ENCODE assay signal across 24 cellular contexts in genomic region chr4:124070688-124071484, GRCh38.
A peak's percentile ranks its signal among the peaks of the same experiment; 100 is the strongest.
DNase-seq lines count a peak whose midpoint lies in the region; ATAC-seq, FAIRE-seq and TF ChIP-seq lines count a peak whose summit lies in the region.
"Had no signal": no experiment of that assay in that cellular context is flagged by ENCODE, and none has a peak within 500 bp of the region (broad histone marks: within the 10 kb centered on the region; RNA-seq: fewer than 3 reads in every experiment).

No MANE protein-coding gene starts in this region.

- H3K9ac ChIP-seq in IMR-90 (ENCODE audit: low read depth, low read length) (no peak overlapping the region), adipocyte (ENCODE audit: low read length) (no peak overlapping the region)

- CTCF ChIA-PET in IMR-90 (lab: Yijun Ruan, JAX): interaction anchor here (0.7 kb wide), 1 partner anchor 666 kb away, joined by 3 read pairs; no protein-coding TSS in a partner anchor

- no CpG with 5 or more reads among the region's 3 CpGs for WGBS in IMR-90 (ENCODE audit: extremely low coverage in 2 of 2, insufficient read length in 1 of 2), 2 experiments

- BruUV-seq in IMR-90 (replicated peaks; lab: Mats Ljungman, UMichigan): no TSS peak

- no peak overlapping the region for H4K5ac ChIP-seq in IMR-90 (ENCODE audit: low read depth, low read length)

- in situ Hi-C loops in IMR-90 (cut with MboI; ENCODE audit: low sequenced_read_pairs): no loop called here

- no peak for ATAC-seq in IMR-90 (ENCODE audit: low read depth)
- no peak for ATAC-seq in HG03139 (IDR thresholded peaks at IDR 0.05; ENCODE audit: unreplicated experiment)
- ATAC-seq: A549, Right ventricle myocardium inferior had no signal

- no peak for FAIRE-seq in GM19239 (lab: Jason Lieb, UNC)
- FAIRE-seq: A549, GM18507, RCC 7860 had no signal

- H3K9me3 ChIP-seq in IMR-90 (ENCODE audit: control insufficient read depth, insufficient read depth, low read length): peaks cover 9% of the 10 kb centered on the region
- peaks cover 25% of the 10 kb centered on the region for H3K9me3 ChIP-seq in adipocyte (ENCODE audit: control insufficient read depth, low read length)
- H3K9me3 ChIP-seq: A549 had no signal

- no peak overlapping the region for H3K27ac ChIP-seq in IMR-90 (ENCODE audit: insufficient read depth, low read length)
- H3K27ac ChIP-seq: A549, SJSA1 had no signal

- no peak overlapping the region for H2BK15ac ChIP-seq in IMR-90 (ENCODE audit: low read depth, low read length)

- H4K91ac ChIP-seq in IMR-90 (ENCODE audit: insufficient read depth, low read depth, low read length): no peak overlapping the region

- dilution Hi-C loops in IMR-90 (cut with HindIII; ENCODE audit: low sequenced_read_pairs, unreplicated experiment): no loop called here

- no peak overlapping the region for H2BK20ac ChIP-seq in IMR-90 (ENCODE audit: low read depth, low read length)

- intact Hi-C loops in IMR-90 (cut with micrococcal nuclease): no loop called here

- H3K4me3 ChIP-seq in IMR-90 (ENCODE audit: insufficient read depth, low read depth, low read length): no peak overlapping the region
- peak overlapping the region; percentile 53 for H3K4me3 ChIP-seq in adipocyte (ENCODE audit: low read length)
- H3K4me3 ChIP-seq: A549, SJSA1 had no signal

- H2BK5ac ChIP-seq in IMR-90 (ENCODE audit: low read depth, low read length, poor library complexity, severe bottlenecking): no peak overlapping the region

- H3K4ac ChIP-seq in IMR-90 (ENCODE audit: low read depth, low read length): no peak overlapping the region

- H2AK5ac ChIP-seq in IMR-90 (ENCODE audit: low read depth, low read length): no peak overlapping the region

- H4K20me1 ChIP-seq in IMR-90 (ENCODE audit: insufficient read depth, low read length): no peaks in the 10 kb centered on the region

- H3K27me3 ChIP-seq in IMR-90 (ENCODE audit: control insufficient read depth, insufficient read depth, low read length) (no peaks in the 10 kb centered on the region), adipocyte (replicated peaks; ENCODE audit: control insufficient read depth, insufficient read depth, low read length) (no peaks in the 10 kb centered on the region)
- H3K27me3 ChIP-seq: SJSA1 had no signal

- H2AK9ac ChIP-seq in IMR-90 (replicated peaks; ENCODE audit: low read depth, low read length, poor library complexity): no peak overlapping the region

- no peaks in the 10 kb centered on the region for H3K4me1 ChIP-seq in IMR-90 (ENCODE audit: control insufficient read depth, insufficient read depth, low read length)
- H3K4me1 ChIP-seq in adipocyte (ENCODE audit: control insufficient read depth, insufficient read depth, low read length): no peaks in the 10 kb centered on the region
- H3K4me1 ChIP-seq: A549 had no signal

- H4K8ac ChIP-seq in IMR-90 (ENCODE audit: low read depth in 2 of 2, low read length in 2 of 2): no peak overlapping the region

- H3K79me1 ChIP-seq in IMR-90 (ENCODE audit: low read depth in 1 of 2, low read length in 2 of 2): no peaks in the 10 kb centered on the region

- TF ChIP-seq CTCF in IMR-90 (conservative IDR thresholded peaks at IDR 0.05; ENCODE audit: low read depth, low read length): no peak

- no peak overlapping the region for H2AFZ ChIP-seq in IMR-90 (replicated peaks; ENCODE audit: low read length, poor library complexity)

- no peak overlapping the region for H3K23ac ChIP-seq in IMR-90 (ENCODE audit: low read depth, low read length)

- H2BK120ac ChIP-seq in IMR-90 (ENCODE audit: low read depth, low read length): no peak overlapping the region

- no peak for TF ChIP-seq POLR2A in IMR-90 (IDR thresholded peaks at IDR 0.05; ENCODE audit: low read depth, low read length)

- H3K56ac ChIP-seq in IMR-90 (ENCODE audit: extremely low read depth, insufficient read depth, low read length): no peak overlapping the region

- no peaks in the 10 kb centered on the region for H3K9me1 ChIP-seq in IMR-90 (ENCODE audit: insufficient read depth, low read length)

- DNase-seq in EL (peak; percentile 9), IMR-90 (peak; percentile 19), adipocyte (ENCODE audit: low read depth) (no peak), myocyte (ENCODE audit: low read depth) (peak; percentile 23), GM19239 (ENCODE audit: insufficient read length, low spot score) (no peak), RPMI8226 (no peak)
- DNase-seq: DMS79 treated with DMSO at 0.1 percent for 48 hours; GOT3; HCEC 1CT; MM.1S; NCI-H1092 treated with DMSO at 0.1 percent for 48 hours; NCI-H1436 treated with DMSO at 0.1 percent for 48 hours; NCI-H1930; NCI-H2227 treated with DMSO at 0.1 percent for 48 hours; NCI-H510A; NCI-H774; NK-92 treated with Interleukin-12 subunit alpha and Interleukin-12 subunit beta, amount 100 ng/mL, for 24 hours; T-helper 1 cell had no signal

- POLR2A ChIA-PET in IMR-90 (lab: Charles Lee; ENCODE audit: unreplicated experiment): no interaction called here

- H3K18ac ChIP-seq in IMR-90 (ENCODE audit: low read depth, low read length): no peak overlapping the region

- H3K36me3 ChIP-seq in IMR-90 (ENCODE audit: control insufficient read depth, insufficient read depth, low read length) (no peaks in the 10 kb centered on the region), adipocyte (ENCODE audit: control insufficient read depth, insufficient read depth, low read length, severe bottlenecking) (no peaks in the 10 kb centered on the region)
- H3K36me3 ChIP-seq: SJSA1 had no signal

- H3K4me2 ChIP-seq in IMR-90 (ENCODE audit: low read depth, low read length): no peak overlapping the region
- H3K4me2 ChIP-seq: A549 had no signal

- H3K14ac ChIP-seq in IMR-90 (replicated peaks; ENCODE audit: low read depth, low read length): no peak overlapping the region

- TF ChIP-seq RAD21 in IMR-90 (IDR thresholded peaks at IDR 0.05; ENCODE audit: low read length): no peak

TF ChIP-seq in IMR-90, 13 proteins besides CTCF, POLR2A, EP300 and RAD21:
- TF ChIP-seq SMC3 (IDR thresholded peaks at IDR 0.05; ENCODE audit: low read depth, low read length): no peak
- TF ChIP-seq BHLHE40 (IDR thresholded peaks at IDR 0.05; ENCODE audit: low read depth, low read length): no peak
- TF ChIP-seq NFE2L2 (IDR thresholded peaks at IDR 0.05; ENCODE audit: low read depth, low read length): no peak
- no peak for TF ChIP-seq USF2 (IDR thresholded peaks at IDR 0.05; ENCODE audit: low read depth, low read length)
- no peak for TF ChIP-seq MAZ (IDR thresholded peaks at IDR 0.05; ENCODE audit: borderline replicate concordance, low read depth, low read length)
- no peak for TF ChIP-seq CHD1 (IDR thresholded peaks at IDR 0.05; ENCODE audit: low read depth, low read length)
- TF ChIP-seq MXI1 (IDR thresholded peaks at IDR 0.05; ENCODE audit: borderline replicate concordance, low read depth, low read length): no peak
- TF ChIP-seq RCOR1 (IDR thresholded peaks at IDR 0.05; ENCODE audit: insufficient replicate concordance, low read length): no peak

Comparison
In these comparisons a context has a peak if more than half of its experiments do, and no peak if none do; other contexts are left out.
1. DNase-seq: peak in EL (single experiment), IMR-90 (single experiment) and myocyte (single experiment); none in adipocyte (single experiment), GM19239 (single experiment) and RPMI8226 (single experiment).